ENCODE assay signal across 8 cellular contexts in genomic region chr7:138886501-138886917, GRCh38.
DNase-seq lines count a peak whose midpoint lies in the region; ATAC-seq and TF ChIP-seq lines count a peak whose summit lies in the region.

No MANE protein-coding gene starts in this region.

- peaks cover 18% of the 10 kb centered on the region for H3K4me1 Mint-ChIP-seq in endodermal cell

- peak; percentile 70 for ATAC-seq in HG02759 (IDR thresholded peaks at IDR 0.05; ENCODE audit: unreplicated experiment)

- H3K79me2 ChIP-seq in SU-DHL-6 (ENCODE audit: insufficient read depth, low read length) = no peaks in the 10 kb centered on the region

- H3F3A ChIP-seq in SU-DHL-6 (ENCODE audit: insufficient read depth) = no peaks in the 10 kb centered on the region

- no peak overlapping the region for H3K4me3 ChIP-seq in SU-DHL-6 (ENCODE audit: insufficient read depth, low read length, poor library complexity, severe bottlenecking)
- no peak overlapping the region for H3K4me3 ChIP-seq in endodermal cell (ENCODE audit: low read length)
- H3K4me3 ChIP-seq in neutrophil (ENCODE audit: low read depth in 1 of 2, low read length in 1 of 2) = no peak overlapping the region

- H3K36me3 ChIP-seq in SU-DHL-6 (ENCODE audit: low read length) (no peaks in the 10 kb centered on the region), endodermal cell (ENCODE audit: control insufficient read depth, insufficient read depth, low read length) (peaks cover 27% of the 10 kb centered on the region), neutrophil (no peaks in the 10 kb centered on the region)

- H3K4me3 Mint-ChIP-seq in endodermal cell = no peak overlapping the region

- H3K9me3 ChIP-seq in SU-DHL-6 (ENCODE audit: insufficient read depth, low read length) (no peaks in the 10 kb centered on the region), endodermal cell (ENCODE audit: control insufficient read depth, low read length) (peaks cover 14% of the 10 kb centered on the region), neutrophil (no peaks in the 10 kb centered on the region)

- TF ChIP-seq CTCF in C4-2B (conservative IDR thresholded peaks at IDR 0.05) = peak; percentile 88
- peak; percentile 62 for TF ChIP-seq CTCF in GM13977 (IDR thresholded peaks at IDR 0.05; ENCODE audit: extremely low read depth, insufficient read depth, missing control alignments)
- peak; percentile 84 for TF ChIP-seq CTCF in SU-DHL-6 (IDR thresholded peaks at IDR 0.05; ENCODE audit: insufficient read depth, low read length, poor library complexity, severe bottlenecking)
- peak; percentile 73 for TF ChIP-seq CTCF in endodermal cell (conservative IDR thresholded peaks at IDR 0.05)
- peak; percentile 49 for TF ChIP-seq CTCF in neutrophil (IDR thresholded peaks at IDR 0.05)

- no peaks in the 10 kb centered on the region for H3K27me3 Mint-ChIP-seq in endodermal cell (ENCODE audit: insufficient read depth)

- no peaks in the 10 kb centered on the region for H3K9me2 ChIP-seq in SU-DHL-6 (replicated peaks; ENCODE audit: insufficient read depth, low read length)

- H3K27ac Mint-ChIP-seq in endodermal cell = no peak overlapping the region

- H3K27me3 ChIP-seq in SU-DHL-6 (ENCODE audit: low read length) (no peaks in the 10 kb centered on the region), endodermal cell (ENCODE audit: control insufficient read depth, insufficient read depth, low read length, poor library complexity, severe bottlenecking) (no peaks in the 10 kb centered on the region), neutrophil (no peaks in the 10 kb centered on the region)

- H3K4me1 ChIP-seq in endodermal cell (ENCODE audit: control insufficient read depth, insufficient read depth, low read length) = peaks cover 5% of the 10 kb centered on the region
- peaks cover 0 to 6% of the 10 kb centered on the region in 2 experiments for H3K4me1 ChIP-seq in neutrophil (ENCODE audit: control insufficient read depth in 1 of 2, insufficient read depth in 1 of 2, low read depth in 1 of 2, low read length in 1 of 2)

- DNase-seq in GM13977 (ENCODE audit: low spot score) = peak; percentile 74
- peak; percentile 43 to 81 (median 75) for DNase-seq in NCI-H1417 (lab: John Stamatoyannopoulos, UW)
- no peak for DNase-seq in endodermal cell
- no peak for DNase-seq in NCI-H1930 (lab: John Stamatoyannopoulos, UW)

- 76 to 96% methylated on average over 3 to 4 of the region's 4 CpGs for WGBS in endodermal cell (ENCODE audit: insufficient coverage in 1 of 2, insufficient read length in 1 of 2), 2 experiments

- no peak overlapping the region for H2AFZ ChIP-seq in SU-DHL-6 (ENCODE audit: low read depth, low read length, severe bottlenecking)

- no peak overlapping the region for H3K4me2 ChIP-seq in SU-DHL-6 (ENCODE audit: low read depth, low read length, poor library complexity, severe bottlenecking)

- H3K27ac ChIP-seq in C4-2B = no peak overlapping the region
- no peak overlapping the region for H3K27ac ChIP-seq in SU-DHL-6 (ENCODE audit: low read depth, low read length)
- no peak overlapping the region for H3K27ac ChIP-seq in endodermal cell (ENCODE audit: low read depth, low read length)
- H3K27ac ChIP-seq in neutrophil = no peak overlapping the region

- in situ Hi-C loops in GM13977 (cut with MboI; ENCODE audit: low pct_unique_long_range_greater_than_20kb, low sequenced_read_pairs, unreplicated experiment) = no loop called here

- no peak overlapping the region for H3K9ac ChIP-seq in SU-DHL-6 (ENCODE audit: low read length)
- no peak overlapping the region for H3K9ac ChIP-seq in endodermal cell (ENCODE audit: extremely low read depth, low read length, poor library complexity, severe bottlenecking)

- H3K9me3 Mint-ChIP-seq in endodermal cell = no peaks in the 10 kb centered on the region

- H4K20me1 ChIP-seq in SU-DHL-6 (ENCODE audit: low read depth, low read length) = no peaks in the 10 kb centered on the region

- peaks cover 35% of the 10 kb centered on the region for H3K36me3 Mint-ChIP-seq in endodermal cell (ENCODE audit: low read depth)

Comparison
In these comparisons a context has a peak if more than half of its experiments do, and no peak if none do; other contexts are left out.
1. DNase-seq: peak in GM13977 (single experiment) and NCI-H1417 (3 of 3); none in endodermal cell (single experiment) and NCI-H1930 (0 of 2).
2. Peak in every context shown above with its lines, with median percentiles within 50 percentile points of each other: CTCF ChIP-seq.